ENCODE assay signal across 8 cellular contexts in the genomic region with DNA sequence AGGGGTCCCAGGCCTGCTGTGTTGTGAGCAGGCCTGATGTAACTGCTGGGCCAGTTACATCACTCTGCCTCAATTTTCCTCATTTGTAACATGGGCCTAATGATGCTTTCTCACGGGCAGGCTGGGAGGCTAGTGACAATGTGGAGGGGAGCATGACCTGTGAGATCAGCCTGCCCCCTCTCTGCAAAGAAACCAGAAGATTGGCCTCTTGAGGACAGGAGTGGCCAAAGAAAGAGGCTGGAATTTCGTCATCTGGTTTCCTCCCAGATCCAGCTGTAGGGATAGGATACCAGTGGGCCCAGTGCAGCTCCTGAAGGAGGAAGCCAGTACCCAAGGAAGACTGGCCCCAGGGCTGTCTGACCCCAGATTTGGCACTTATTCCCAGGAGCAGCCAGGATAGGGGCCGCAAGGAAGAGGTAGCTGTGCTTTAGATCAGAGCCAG. TPM values are rescaled to one million over a fixed set of nuclear protein-coding genes. Genes with fewer than 3 reads are reported as not detected.
DNase-seq lines count a peak whose midpoint lies in the region; ATAC-seq and TF ChIP-seq lines count a peak whose summit lies in the region.

No MANE protein-coding gene starts in this region.

- H3K36me3 Mint-ChIP-seq in mesothelial cell of epicardium, result peaks cover under 1% of the 10 kb centered on the region

- H3K4me3 Mint-ChIP-seq in mesothelial cell of epicardium, result peak overlapping the region; percentile 90

- peak overlapping the region; percentile 99 for H3K27ac Mint-ChIP-seq in mesothelial cell of epicardium

- in situ Hi-C loops in GM13977 (cut with MboI; ENCODE audit: low pct_unique_long_range_greater_than_20kb, low sequenced_read_pairs, unreplicated experiment), result no loop called here

- no peak for TF ChIP-seq CTCF in choroid plexus epithelial cell (conservative IDR thresholded peaks at IDR 0.05; ENCODE audit: low read depth, low read length)
- no peak for TF ChIP-seq CTCF in mesothelial cell of epicardium (IDR thresholded peaks at IDR 0.05; ENCODE audit: unreplicated experiment)
- TF ChIP-seq CTCF in GM13977 (IDR thresholded peaks at IDR 0.05; ENCODE audit: extremely low read depth, insufficient read depth, missing control alignments), result no peak

- H3K4me3 ChIP-seq in choroid plexus epithelial cell (ENCODE audit: low read depth, low read length), result peak overlapping the region; percentile 97

- H3K27me3 Mint-ChIP-seq in mesothelial cell of epicardium (ENCODE audit: low read depth), result no peaks in the 10 kb centered on the region

- peak; percentile 78 for DNase-seq in ELF-1 (ENCODE audit: low read depth, low spot score)
- DNase-seq in NCI-H226, result peak; percentile 31
- DNase-seq in choroid plexus epithelial cell (ENCODE audit: low read depth), result peak; percentile 80
- DNase-seq in mesothelial cell of epicardium (ENCODE audit: low spot score in 2 of 2, unreplicated experiment in 2 of 2), result no peak
- no peak for DNase-seq in NOMO-1 treated with dmso at 0.1 percent for 144 hours (lab: John Stamatoyannopoulos, UW; ENCODE audit: unreplicated experiment)
- DNase-seq in NCI-H1105 treated with DMSO at 0.1 percent for 48 hours (lab: John Stamatoyannopoulos, UW), result no peak
- DNase-seq in GM13977 (ENCODE audit: low spot score), result no peak

- H3K4me1 Mint-ChIP-seq in mesothelial cell of epicardium, result peaks cover 66% of the 10 kb centered on the region

- ATAC-seq in HG03354 (IDR thresholded peaks at IDR 0.05; ENCODE audit: poor library complexity, severe bottlenecking, unreplicated experiment), result no peak

- no peaks in the 10 kb centered on the region for H3K9me3 Mint-ChIP-seq in mesothelial cell of epicardium

RNA-seq across cellular contexts. Expression of gene SREBF1, which starts 0.6 kb away (rescaled TPM):
- total RNA-seq in mesothelial cell of epicardium, result 179 to 187 TPM (median 181 TPM) in 3 replicates

Comparison
In these comparisons a context has a peak if more than half of its experiments do, and no peak if none do; other contexts are left out.
1. DNase-seq: peak in ELF-1 (single experiment), NCI-H226 (single experiment) and choroid plexus epithelial cell (single experiment); none in mesothelial cell of epicardium (0 of 2), NOMO-1 treated with dmso at 0.1 percent for 144 hours (single experiment), NCI-H1105 treated with DMSO at 0.1 percent for 48 hours (single experiment) and GM13977 (single experiment).